In genomic region chr6:42979523-42980177, GRCh38 we compare ENCODE assay signal across 8 cellular contexts. TPM values are rescaled to one million over a fixed set of nuclear protein-coding genes. Genes with fewer than 3 reads are reported as not detected.
A peak's percentile ranks its signal among the peaks of the same experiment; 100 is the strongest.
DNase-seq lines count a peak whose midpoint lies in the region; ATAC-seq and TF ChIP-seq lines count a peak whose summit lies in the region.

No MANE protein-coding gene starts in this region.

- BruUV-seq in Caco-2 (replicated peaks; lab: Mats Ljungman, UMichigan) = TSS peak; percentile 74

- H3K4me1 ChIP-seq in Caco-2 (no peaks in the 10 kb centered on the region), heart right ventricle (peaks cover 7 to 54% (median 27%) of the 10 kb centered on the region in 9 donors)

- H3K9me3 ChIP-seq in Caco-2 (no peaks in the 10 kb centered on the region), heart right ventricle (no peaks in the 10 kb centered on the region)

- 41 to 42% methylated on average over 9 of the region's 9 CpGs for WGBS in heart right ventricle, 2 donors

- peak overlapping the region; percentile 86 for H3K27ac Mint-ChIP-seq in Caco-2 (ENCODE audit: unreplicated experiment)
- peak overlapping the region; percentile 98 for H3K27ac Mint-ChIP-seq in activated CD4-positive, alpha-beta memory T cell treated with anti-CD3 and anti-CD28 coated beads for 36 hours

- H3K36me3 Mint-ChIP-seq in Caco-2 (ENCODE audit: insufficient read depth, unreplicated experiment) = peaks cover 21% of the 10 kb centered on the region
- H3K36me3 Mint-ChIP-seq in activated CD4-positive, alpha-beta memory T cell treated with anti-CD3 and anti-CD28 coated beads for 36 hours = peaks cover 6% of the 10 kb centered on the region

- intact Hi-C loops in Caco-2 (cut with micrococcal nuclease; ENCODE audit: unreplicated experiment) = loop anchor here (1.0 to 10.0 kb wide), 2 partner anchors 50 to 75 kb away; partner anchors contain the start of gene CNPY3
- intact Hi-C loops in activated CD4-positive, alpha-beta memory T cell treated with anti-CD3 and anti-CD28 coated beads for 36 hours (cut with micrococcal nuclease) = loop anchor here (1.0 to 2.0 kb wide), 5 partner anchors 35 to 191 kb away; partner anchors contain the start of genes CUL7, KLC4, KLHDC3 and MRPL2
- intact Hi-C loops in heart right ventricle (cut with DNase I) = loop anchor here in 3 of 10 donors (2.0 to 10.0 kb wide), 4 partner anchors 38 to 79 kb away; partner anchors contain the start of genes KLC4 (in 1 of the 3) and MRPL2 (in 1 of the 3)
- intact Hi-C loops in sciatic nerve (cut with DNase I) = no loop called here

- ATAC-seq in HG03378 (IDR thresholded peaks at IDR 0.05; ENCODE audit: unreplicated experiment) (peak; percentile 5), heart right ventricle (peak in 5 of 8 donors; percentile 1 to 11 (median 5)), sciatic nerve (peak; percentile 3)

- POLR2A ChIA-PET in Caco-2 (lab: Charles Lee) = interaction anchor here (0.8 to 2.0 kb wide), 3 partner anchors 15 to 50 kb away, joined by 3 to 10 read pairs (median 4); partner anchors contain the start of gene CNPY3
- POLR2A ChIA-PET in activated CD4-positive, alpha-beta memory T cell treated with anti-CD3 and anti-CD28 coated beads for 36 hours (lab: Charles Lee) = interaction anchor here (0.7 to 3.3 kb wide), 13 partner anchors 9 to 591 kb away, joined by 3 to 30 read pairs (median 4); partner anchors contain the start of genes ABCC10, CNPY3, KLHDC3 and MEA1

- peak overlapping the region; percentile 81 to 97 (median 92) for H3K27ac ChIP-seq in heart right ventricle

- H3K4me3 Mint-ChIP-seq in Caco-2 (ENCODE audit: unreplicated experiment) = peak overlapping the region; percentile 83
- H3K4me3 Mint-ChIP-seq in activated CD4-positive, alpha-beta memory T cell treated with anti-CD3 and anti-CD28 coated beads for 36 hours = peak overlapping the region; percentile 94

- CTCF ChIA-PET in Caco-2 (lab: Charles Lee) = interaction anchor here (0.6 to 0.7 kb wide), 2 partner anchors 23 to 34 kb away, joined by 3 read pairs; partner anchors contain the start of genes KLHDC3 and MEA1
- CTCF ChIA-PET in activated CD4-positive, alpha-beta memory T cell treated with anti-CD3 and anti-CD28 coated beads for 36 hours (lab: Charles Lee) = interaction anchor here (1.2 to 2.4 kb wide), 6 partner anchors 9 to 164 kb away, joined by 3 to 12 read pairs (median 4); partner anchors contain the start of genes CNPY3, KLC4, MEA1 and MRPL2

- H3K9me3 Mint-ChIP-seq in Caco-2 (ENCODE audit: unreplicated experiment) = no peaks in the 10 kb centered on the region
- H3K9me3 Mint-ChIP-seq in activated CD4-positive, alpha-beta memory T cell treated with anti-CD3 and anti-CD28 coated beads for 36 hours = no peaks in the 10 kb centered on the region

- H3K27me3 ChIP-seq in Caco-2 (replicated peaks; ENCODE audit: control insufficient read depth, insufficient read depth, low read length) = no peaks in the 10 kb centered on the region
- no peaks in the 10 kb centered on the region for H3K27me3 ChIP-seq in heart right ventricle

- H3K4me1 Mint-ChIP-seq in Caco-2 (ENCODE audit: low read depth, unreplicated experiment) = peaks cover 13% of the 10 kb centered on the region
- peaks cover 54% of the 10 kb centered on the region for H3K4me1 Mint-ChIP-seq in activated CD4-positive, alpha-beta memory T cell treated with anti-CD3 and anti-CD28 coated beads for 36 hours (ENCODE audit: low read depth)

- no peaks in the 10 kb centered on the region for H3K27me3 Mint-ChIP-seq in Caco-2 (ENCODE audit: insufficient read depth, unreplicated experiment)
- H3K27me3 Mint-ChIP-seq in activated CD4-positive, alpha-beta memory T cell treated with anti-CD3 and anti-CD28 coated beads for 36 hours = no peaks in the 10 kb centered on the region

- no peak for DNase-seq in Caco-2
- DNase-seq in activated CD4-positive, alpha-beta memory T cell treated with anti-CD3 and anti-CD28 coated beads for 36 hours = no peak
- DNase-seq in heart right ventricle = no peak
- DNase-seq in sciatic nerve (ENCODE audit: low spot score) = no peak
- DNase-seq in NCI-H1436 (lab: John Stamatoyannopoulos, UW) = no peak
- DNase-seq in NCI-H1092 (lab: John Stamatoyannopoulos, UW) = no peak
- DNase-seq in stimulated activated CD4-positive, alpha-beta T cell treated with anti-CD3 and anti-CD28 coated beads, Interleukin-1b, Interleukin-23, amount 100 ng/mL, for 48 hours = no peak

- H3K36me3 ChIP-seq in Caco-2 (ENCODE audit: control insufficient read depth, insufficient read depth, low read length) = no peaks in the 10 kb centered on the region
- H3K36me3 ChIP-seq in heart right ventricle = peaks cover 0 to 8% (median 0%) of the 10 kb centered on the region in 9 donors

- no peak for TF ChIP-seq CTCF in Caco-2 (IDR thresholded peaks at IDR 0.05; ENCODE audit: insufficient read depth in 1 of 2, low read depth in 1 of 2, low read length in 1 of 2, severe bottlenecking in 1 of 2, unreplicated experiment in 1 of 2)
- TF ChIP-seq CTCF in heart right ventricle (IDR thresholded peaks at IDR 0.05) = no peak

- H3K4me3 ChIP-seq in Caco-2 (ENCODE audit: low read depth, low read length) (peak overlapping the region; percentile 73), heart right ventricle (peak overlapping the region; percentile 72 to 98 (median 90))

RNA-seq across cellular contexts. Expression of gene PEX6, which starts 0.7 kb away (rescaled TPM):
- total RNA-seq in Caco-2 (2022) (6.9 and 8.2 TPM in 2 replicates), heart right ventricle (10 to 100 TPM; 11.2 to 32.6 (median 17.2) TPM), sciatic nerve (20.4 TPM)
- total RNA-seq in activated CD4-positive, alpha-beta memory T cell treated with anti-CD3 and anti-CD28 coated beads for 36 hours = 10 to 100 TPM; 25.6 to 26.4 TPM
- 10 to 100 TPM in 1 of 2 donors, 1 to 10 TPM in 1; 9.1 to 16.9 TPM for polyA plus RNA-seq in heart right ventricle

RNA-seq across cellular contexts. Expression of gene PPP2R5D, which starts 4.7 kb away (rescaled TPM):
- total RNA-seq in Caco-2 (2022) = 44.4 and 45.0 TPM in 2 replicates
- total RNA-seq in activated CD4-positive, alpha-beta memory T cell treated with anti-CD3 and anti-CD28 coated beads for 36 hours = 10 to 100 TPM; 59.1 to 60.2 TPM
- 10 to 100 TPM; 28.4 to 47.1 (median 31.8) TPM for total RNA-seq in heart right ventricle
- polyA plus RNA-seq in heart right ventricle = 10 to 100 TPM; 23.9 to 35.7 TPM
- total RNA-seq in sciatic nerve = 31.1 TPM

RNA-seq across cellular contexts. Expression of gene GNMT, which starts 19.1 kb away (rescaled TPM):
- total RNA-seq in Caco-2 (2022) (not detected in 2 replicates), heart right ventricle (10 to 100 TPM in 1 of 10 donors, 1 to 10 TPM in 2, under 1 TPM in 7; 0.26 to 10.9 (median 0.71) TPM), sciatic nerve (1.8 TPM)
- not detected for total RNA-seq in activated CD4-positive, alpha-beta memory T cell treated with anti-CD3 and anti-CD28 coated beads for 36 hours
- 1 to 10 TPM; 2.6 to 6.8 TPM for polyA plus RNA-seq in heart right ventricle

RNA-seq across cellular contexts. Expression of gene MEA1, which starts 34.1 kb away (rescaled TPM):
- 60.3 and 62.3 TPM in 2 replicates for total RNA-seq in Caco-2 (2022)
- total RNA-seq in activated CD4-positive, alpha-beta memory T cell treated with anti-CD3 and anti-CD28 coated beads for 36 hours = 10 to 100 TPM; 90.2 to 94.4 TPM
- total RNA-seq in heart right ventricle = 10 to 100 TPM; 22.9 to 38.7 (median 28.3) TPM
- polyA plus RNA-seq in heart right ventricle = 10 to 100 TPM; 51.9 to 74.3 TPM
- 46.0 TPM for total RNA-seq in sciatic nerve

RNA-seq across cellular contexts. Expression of gene KLHDC3, which starts 34.4 kb away (rescaled TPM):
- 62.9 and 66.8 TPM in 2 replicates for total RNA-seq in Caco-2 (2022)
- 10 to 100 TPM; 48.1 to 52.3 TPM for total RNA-seq in activated CD4-positive, alpha-beta memory T cell treated with anti-CD3 and anti-CD28 coated beads for 36 hours
- total RNA-seq in heart right ventricle = 100 to 1,000 TPM in 4 of 10 donors, 10 to 100 TPM in 6; 78.2 to 165 (median 92.0) TPM
- 100 to 1,000 TPM in 1 of 2 donors, 10 to 100 TPM in 1; 80.2 to 160 TPM for polyA plus RNA-seq in heart right ventricle
- total RNA-seq in sciatic nerve = 53.4 TPM
